Comparison of ENCODE assay signal across 15 cellular contexts in genomic region chr20:10550204-10551118, GRCh38.
DNase-seq lines count a peak whose midpoint lies in the region; ATAC-seq and TF ChIP-seq lines count a peak whose summit lies in the region.
"Had no signal": no experiment of that assay in that cellular context is flagged by ENCODE, and none has a peak within 500 bp of the region (broad histone marks: within the 10 kb centered on the region; RNA-seq: fewer than 3 reads in every experiment).

No MANE protein-coding gene starts in this region.

- ATAC-seq in CD8-positive, alpha-beta T cell: peak; percentile 38
- peak; percentile 79 for ATAC-seq in activated naive CD8-positive, alpha-beta T cell treated with anti-CD3 and anti-CD28 coated beads, Interleukin-2, amount 10 ng/mL, durations not matched to agents 7 days and 5 days (ENCODE audit: low read depth)
- ATAC-seq in GM18870 (IDR thresholded peaks at IDR 0.05; ENCODE audit: unreplicated experiment): no peak
- ATAC-seq: stimulated activated memory B cell treated with anti-CD40 and anti-IgM and Interleukin-4, amounts not matched to agents 10 μg/mL and 1 μg/mL and 100 μg/mL, for 72 hours had no signal

- H3F3A ChIP-seq in neural progenitor cell (ENCODE audit: low read depth): peaks cover 18% of the 10 kb centered on the region

- no peaks in the 10 kb centered on the region for H4K20me1 ChIP-seq in neural progenitor cell (ENCODE audit: low read depth)

- CTCF ChIA-PET in CD8-positive, alpha-beta T cell (lab: Charles Lee): no interaction called here
- CTCF ChIA-PET in GM10248 (lab: Yijun Ruan, JAX): interaction anchor here (1.2 to 2.7 kb wide), 7 partner anchors 11 to 95 kb away, joined by 3 to 15 read pairs (median 4); no protein-coding TSS in a partner anchor

- H3K4me3 ChIP-seq in CD8-positive, alpha-beta T cell (ENCODE audit: low read depth, low read length): no peak overlapping the region
- no peak overlapping the region for H3K4me3 ChIP-seq in neural progenitor cell
- H3K4me3 ChIP-seq: prostate gland had no signal

- H3K79me2 ChIP-seq in neural progenitor cell (ENCODE audit: low read depth): peaks cover 6% of the 10 kb centered on the region

- intact Hi-C loops in CD8-positive, alpha-beta T cell (cut with DNase I, micrococcal nuclease): no loop called here

- TF ChIP-seq CTCF in CD8-positive, alpha-beta T cell (IDR thresholded peaks at IDR 0.05): no peak
- TF ChIP-seq CTCF in neural progenitor cell (IDR thresholded peaks at IDR 0.05) (no peak), GM10248 (IDR thresholded peaks at IDR 0.05; ENCODE audit: control extremely low read depth, extremely low read depth, low read depth, missing control alignments) (no peak), GM13976 (IDR thresholded peaks at IDR 0.05; ENCODE audit: borderline replicate concordance, control extremely low read depth, extremely low read depth, insufficient read depth, missing control alignments) (no peak)

- in situ Hi-C loops in GM13976 (cut with MboI; ENCODE audit: low sequenced_read_pairs, unreplicated experiment): loop anchor here (25.0 kb wide), 2 partner anchors 712 to 987 kb away; no protein-coding TSS in a partner anchor

- peak in 1 of 7 experiments; percentile 13 for DNase-seq in CD8-positive, alpha-beta T cell
- DNase-seq in MV-4-11 (lab: John Stamatoyannopoulos, UW) (peak; percentile 60), neural progenitor cell (ENCODE audit: low spot score) (no peak), GM10248 (ENCODE audit: extremely low spot score) (no peak), NAMALWA (ENCODE audit: low spot score) (no peak), GM13976 (ENCODE audit: low spot score) (no peak)
- no peak for DNase-seq in activated naive CD8-positive, alpha-beta T cell treated with anti-CD3 and anti-CD28 coated beads, Interleukin-2, amount 10 ng/mL, durations not matched to agents 7 days and 5 days
- DNase-seq: C1 segment of cervical spinal cord; mammary epithelial cell; NCI-H1417 treated with DMSO at 0.1 percent for 48 hours; NCI-H69; stimulated activated CD4-positive, alpha-beta T cell treated with anti-CD3 and anti-CD28 coated beads, Interleukin-1b, Interleukin-23, amount 100 ng/mL, for 48 hours had no signal

- H3K9ac ChIP-seq in neural progenitor cell: no peak overlapping the region

- no peak overlapping the region for H3K4me3 Mint-ChIP-seq in CD8-positive, alpha-beta T cell
- H3K4me3 Mint-ChIP-seq in activated naive CD8-positive, alpha-beta T cell treated with anti-CD3 and anti-CD28 coated beads, Interleukin-2, amount 10 ng/mL, durations not matched to agents 7 days and 5 days: peak overlapping the region; percentile 62
- no peak overlapping the region for H3K4me3 Mint-ChIP-seq in neural progenitor cell
- H3K4me3 Mint-ChIP-seq: stimulated activated memory B cell treated with anti-CD40 and anti-IgM and Interleukin-4, amounts not matched to agents 10 μg/mL and 1 μg/mL and 100 μg/mL, for 72 hours had no signal

- H3K4me2 ChIP-seq in neural progenitor cell: no peak overlapping the region

- H3K9me3 ChIP-seq in CD8-positive, alpha-beta T cell (ENCODE audit: low read length): no peaks in the 10 kb centered on the region
- H3K9me3 ChIP-seq in neural progenitor cell (ENCODE audit: low read depth): no peaks in the 10 kb centered on the region
- H3K9me3 ChIP-seq: prostate gland had no signal

- H3K9me3 Mint-ChIP-seq in CD8-positive, alpha-beta T cell: no peaks in the 10 kb centered on the region
- no peaks in the 10 kb centered on the region for H3K9me3 Mint-ChIP-seq in activated naive CD8-positive, alpha-beta T cell treated with anti-CD3 and anti-CD28 coated beads, Interleukin-2, amount 10 ng/mL, durations not matched to agents 7 days and 5 days
- H3K9me3 Mint-ChIP-seq in neural progenitor cell: peaks cover 2% of the 10 kb centered on the region
- H3K9me3 Mint-ChIP-seq: stimulated activated memory B cell treated with anti-CD40 and anti-IgM and Interleukin-4, amounts not matched to agents 10 μg/mL and 1 μg/mL and 100 μg/mL, for 72 hours had no signal

- peaks cover 29% of the 10 kb centered on the region for H3K4me1 Mint-ChIP-seq in CD8-positive, alpha-beta T cell (ENCODE audit: low read depth)
- peaks cover 24% of the 10 kb centered on the region for H3K4me1 Mint-ChIP-seq in activated naive CD8-positive, alpha-beta T cell treated with anti-CD3 and anti-CD28 coated beads, Interleukin-2, amount 10 ng/mL, durations not matched to agents 7 days and 5 days
- peaks cover 61% of the 10 kb centered on the region for H3K4me1 Mint-ChIP-seq in neural progenitor cell

- H3K4me1 ChIP-seq in CD8-positive, alpha-beta T cell (ENCODE audit: insufficient read depth, low read length): peaks cover 11% of the 10 kb centered on the region
- H3K4me1 ChIP-seq in neural progenitor cell: peaks cover 50% of the 10 kb centered on the region

- H3K27me3 Mint-ChIP-seq in CD8-positive, alpha-beta T cell (ENCODE audit: low read depth): no peaks in the 10 kb centered on the region
- H3K27me3 Mint-ChIP-seq in activated naive CD8-positive, alpha-beta T cell treated with anti-CD3 and anti-CD28 coated beads, Interleukin-2, amount 10 ng/mL, durations not matched to agents 7 days and 5 days: no peaks in the 10 kb centered on the region
- H3K27me3 Mint-ChIP-seq in neural progenitor cell (ENCODE audit: insufficient read depth, low read depth): no peaks in the 10 kb centered on the region
- H3K27me3 Mint-ChIP-seq: stimulated activated memory B cell treated with anti-CD40 and anti-IgM and Interleukin-4, amounts not matched to agents 10 μg/mL and 1 μg/mL and 100 μg/mL, for 72 hours had no signal

- H3K36me3 Mint-ChIP-seq in CD8-positive, alpha-beta T cell: no peaks in the 10 kb centered on the region
- H3K36me3 Mint-ChIP-seq in activated naive CD8-positive, alpha-beta T cell treated with anti-CD3 and anti-CD28 coated beads, Interleukin-2, amount 10 ng/mL, durations not matched to agents 7 days and 5 days: peaks cover 3% of the 10 kb centered on the region
- peaks cover 2% of the 10 kb centered on the region for H3K36me3 Mint-ChIP-seq in neural progenitor cell

- POLR2A ChIA-PET in CD8-positive, alpha-beta T cell (lab: Charles Lee): interaction anchor here (0.6 kb wide), 1 partner anchor 61 kb away, joined by 3 read pairs; no protein-coding TSS in a partner anchor
- POLR2A ChIA-PET in activated naive CD8-positive, alpha-beta T cell treated with anti-CD3 and anti-CD28 coated beads, Interleukin-2, amount 10 ng/mL, durations not matched to agents 7 days and 5 days (lab: Charles Lee): interaction anchor here (0.6 to 1.1 kb wide), 2 partner anchors 114 to 124 kb away, joined by 3 read pairs; partner anchors contain the start of gene JAG1
- POLR2A ChIA-PET in GM10248 (lab: Yijun Ruan, JAX): no interaction called here

- H3K27me3 ChIP-seq in CD8-positive, alpha-beta T cell (ENCODE audit: insufficient read depth, low read length): no peaks in the 10 kb centered on the region
- no peaks in the 10 kb centered on the region for H3K27me3 ChIP-seq in neural progenitor cell

- H3K27ac ChIP-seq in CD8-positive, alpha-beta T cell (ENCODE audit: low read depth, low read length): no peak overlapping the region
- H3K27ac ChIP-seq in neural progenitor cell: no peak overlapping the region
- H3K27ac ChIP-seq: prostate gland had no signal

- no peak overlapping the region for H3K27ac Mint-ChIP-seq in CD8-positive, alpha-beta T cell
- peak overlapping the region; percentile 17 for H3K27ac Mint-ChIP-seq in activated naive CD8-positive, alpha-beta T cell treated with anti-CD3 and anti-CD28 coated beads, Interleukin-2, amount 10 ng/mL, durations not matched to agents 7 days and 5 days
- H3K27ac Mint-ChIP-seq in neural progenitor cell: peak overlapping the region; percentile 94
- H3K27ac Mint-ChIP-seq: stimulated activated memory B cell treated with anti-CD40 and anti-IgM and Interleukin-4, amounts not matched to agents 10 μg/mL and 1 μg/mL and 100 μg/mL, for 72 hours had no signal

- H2AFZ ChIP-seq in neural progenitor cell (replicated peaks): no peak overlapping the region

- no peaks in the 10 kb centered on the region for H3K36me3 ChIP-seq in CD8-positive, alpha-beta T cell (ENCODE audit: insufficient read depth, low read length)
- H3K36me3 ChIP-seq in neural progenitor cell: no peaks in the 10 kb centered on the region
- H3K36me3 ChIP-seq: prostate gland had no signal
